In the genomic region with DNA sequence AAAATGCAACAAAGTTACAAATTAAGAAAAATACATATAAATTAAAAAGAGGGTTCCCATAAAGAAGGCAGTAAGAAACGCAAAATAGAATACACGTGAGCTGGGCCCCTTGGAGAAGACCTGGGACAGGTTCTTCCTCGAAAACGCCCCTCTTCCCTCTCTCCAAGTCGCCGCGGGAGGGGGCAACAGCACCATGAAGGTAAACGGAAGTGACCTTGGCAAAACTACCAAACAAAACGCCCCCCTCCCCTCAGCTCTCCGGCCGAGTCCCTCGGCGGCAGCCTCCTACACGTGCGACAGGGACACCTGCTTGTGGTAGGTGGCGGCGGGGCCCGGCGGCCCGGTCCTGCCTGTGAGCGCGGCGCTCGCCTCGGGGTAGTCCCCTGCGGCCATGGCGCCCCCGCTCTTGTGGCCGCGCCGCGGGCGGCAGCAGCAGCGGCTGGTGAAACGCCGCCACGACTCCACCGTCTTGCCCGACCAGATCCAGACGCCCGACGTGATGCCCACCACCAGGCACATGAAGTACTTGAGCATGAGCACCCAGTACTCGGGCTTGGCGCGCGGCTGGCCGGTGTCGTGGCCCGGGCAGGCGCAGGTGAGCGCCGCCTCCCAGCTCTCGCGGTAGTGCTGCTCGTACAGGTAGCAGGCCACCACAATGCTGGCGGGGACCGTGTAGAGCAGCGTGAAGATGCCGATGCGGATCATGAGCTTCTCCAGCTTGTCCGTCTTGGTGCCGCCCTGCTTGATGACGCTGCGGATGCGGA, we compare ENCODE assay signal across 8 cellular contexts. TPM values are rescaled to one million over a fixed set of nuclear protein-coding genes. Genes with fewer than 3 reads are reported as not detected.
A peak's percentile ranks its signal among the peaks of the same experiment; 100 is the strongest.
DNase-seq lines count a peak whose midpoint lies in the region; ATAC-seq and TF ChIP-seq lines count a peak whose summit lies in the region.

No MANE protein-coding gene starts in this region.

- no peak for TF ChIP-seq CTCF in endodermal cell (conservative IDR thresholded peaks at IDR 0.05)

- DNase-seq in DMS79 (lab: John Stamatoyannopoulos, UW) (peak; percentile 53), NCI-H526 treated with DMSO at 0.1 percent for 48 hours (lab: John Stamatoyannopoulos, UW) (peak; percentile 40), endodermal cell (peak; percentile 85), HuH-7 (ENCODE audit: low spot score) (no peak), substantia nigra (lab: John Stamatoyannopoulos, UW) (no peak), Kasumi-1 (lab: John Stamatoyannopoulos, UW) (no peak)

- H3K36me3 ChIP-seq in endodermal cell (ENCODE audit: control insufficient read depth, insufficient read depth, low read length) (peaks cover 74% of the 10 kb centered on the region), neuron (ENCODE audit: insufficient read depth, low read length) (peaks cover 48% of the 10 kb centered on the region)

- peak overlapping the region; percentile 91 for H3K27ac Mint-ChIP-seq in endodermal cell

- H3K4me1 ChIP-seq in endodermal cell (ENCODE audit: control insufficient read depth, insufficient read depth, low read length) = peaks cover 4% of the 10 kb centered on the region
- H3K4me1 ChIP-seq in neuron (ENCODE audit: insufficient read depth, low read length) = peaks cover 70% of the 10 kb centered on the region

- no peak overlapping the region for H3K27ac ChIP-seq in endodermal cell (ENCODE audit: low read depth, low read length)
- H3K27ac ChIP-seq in substantia nigra (ENCODE audit: low read depth, low read length, poor library complexity, severe bottlenecking) = no peak overlapping the region

- ATAC-seq in GM18517 (IDR thresholded peaks at IDR 0.05; ENCODE audit: unreplicated experiment) = no peak

- peak overlapping the region; percentile 95 for H3K9ac ChIP-seq in endodermal cell (ENCODE audit: extremely low read depth, low read length, poor library complexity, severe bottlenecking)

- H3K27me3 Mint-ChIP-seq in endodermal cell (ENCODE audit: insufficient read depth) = peaks cover 2% of the 10 kb centered on the region

- H3K27me3 ChIP-seq in endodermal cell (ENCODE audit: control insufficient read depth, insufficient read depth, low read length, poor library complexity, severe bottlenecking) (no peaks in the 10 kb centered on the region), neuron (ENCODE audit: insufficient read depth, low read length) (no peaks in the 10 kb centered on the region)

- H3K9me3 ChIP-seq in endodermal cell (ENCODE audit: control insufficient read depth, low read length) (peaks cover 7% of the 10 kb centered on the region), neuron (ENCODE audit: low read length) (peaks cover 8% of the 10 kb centered on the region)

- H3K9me3 Mint-ChIP-seq in endodermal cell = no peaks in the 10 kb centered on the region

- 29 to 79% methylated on average over 39 to 65 of the region's 65 CpGs for whole genome bisulfite sequencing in endodermal cell (ENCODE audit: insufficient coverage in 1 of 2, insufficient read length in 1 of 2), 2 experiments

- peaks cover 70% of the 10 kb centered on the region for H3K36me3 Mint-ChIP-seq in endodermal cell (ENCODE audit: low read depth)

- H3K4me3 ChIP-seq in endodermal cell (ENCODE audit: low read length) (peak overlapping the region; percentile 95), neuron (ENCODE audit: low read length) (peak overlapping the region; percentile 47)

- peaks cover 27% of the 10 kb centered on the region for H3K4me1 Mint-ChIP-seq in endodermal cell

- H3K4me3 Mint-ChIP-seq in endodermal cell = peak overlapping the region; percentile 97

- no peak overlapping the region for H2AFZ ChIP-seq in neuron (ENCODE audit: low read depth, low read length)

RNA-seq across cellular contexts. Expression of gene FZD5, which starts 2.8 kb away (rescaled TPM):
- total RNA-seq in endodermal cell = 1,000 to 10,000 TPM; 1,055 to 1,188 TPM
- 95.5 TPM for polyA plus RNA-seq in endodermal cell (2013, experiment 1 of 2)
- 122 TPM for polyA plus RNA-seq in endodermal cell (2013, experiment 2 of 2)

RNA-seq across cellular contexts. Expression of gene CCNYL1, which starts 55.4 kb away (rescaled TPM):
- total RNA-seq in endodermal cell = 10 to 100 TPM; 19.8 to 22.4 TPM
- 26.6 TPM for polyA plus RNA-seq in endodermal cell (2013, experiment 1 of 2)
- 31.3 TPM for polyA plus RNA-seq in endodermal cell (2013, experiment 2 of 2)

Comparison
In these comparisons a context has a peak if more than half of its experiments do, and no peak if none do; other contexts are left out.
1. DNase-seq: peak in DMS79 (single experiment), NCI-H526 treated with DMSO at 0.1 percent for 48 hours (single experiment) and endodermal cell (single experiment); none in HuH-7 (single experiment), substantia nigra (0 of 49) and Kasumi-1 (0 of 2).